ENCODE assay signal across 25 cellular contexts in the genomic region with DNA sequence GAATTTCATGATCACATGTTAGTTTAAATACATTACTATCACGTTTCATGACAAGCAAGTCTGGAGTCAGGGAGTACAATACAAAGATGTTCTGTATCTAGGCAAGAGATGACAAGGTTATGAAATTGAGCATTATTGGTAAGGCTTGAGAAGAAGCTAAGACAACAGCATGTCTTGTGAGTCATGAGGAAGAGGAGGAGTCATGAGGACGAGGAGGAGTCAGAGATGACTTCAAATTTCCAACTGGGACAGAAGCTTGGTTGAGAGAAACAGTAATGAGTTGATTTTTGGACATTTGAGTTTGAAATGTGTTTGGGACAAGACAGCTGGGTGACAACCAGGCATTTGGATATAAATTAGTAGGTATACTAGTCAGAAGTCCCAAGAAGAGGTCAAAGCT. TPM values are rescaled to one million over a fixed set of nuclear protein-coding genes. Genes with fewer than 3 reads are reported as not detected.
DNase-seq lines count a peak whose midpoint lies in the region; ATAC-seq, FAIRE-seq and TF ChIP-seq lines count a peak whose summit lies in the region.
"Had no signal": no experiment of that assay in that cellular context is flagged by ENCODE, and none has a peak within 500 bp of the region (broad histone marks: within the 10 kb centered on the region; RNA-seq: fewer than 3 reads in every experiment).

No MANE protein-coding gene starts in this region.

- no peak overlapping the region for H2BK12ac ChIP-seq in H9 (ENCODE audit: insufficient read length, low read depth, low read length)

- H3K4me1 ChIP-seq in H9 (ENCODE audit: insufficient read depth, low read length) = no peaks in the 10 kb centered on the region; the same call in 1 of the 2 replicates
- H3K4me1 ChIP-seq: SJSA1 had no signal

- peak; percentile 83 for ATAC-seq in activated T-helper 17 cell treated with anti-CD3 and anti-CD28 coated beads, Interleukin-2, amount 50 U/mL, for 72 hours (replicated peaks)
- no peak for ATAC-seq in HG02973 (IDR thresholded peaks at IDR 0.05; ENCODE audit: unreplicated experiment)
- ATAC-seq: activated CD8-positive, alpha-beta memory T cell treated with anti-CD3 and anti-CD28 coated beads, Interleukin-2, amount 10 ng/mL, durations not matched to agents 7 days and 5 days; heart right ventricle had no signal

- H4K91ac ChIP-seq in H9 (ENCODE audit: insufficient read length, low read depth, low read length) = no peak overlapping the region

- TF ChIP-seq POLR2A in H54 (IDR thresholded peaks at IDR 0.05; ENCODE audit: low read depth, low read length) = no peak

- TF ChIP-seq CTCF in foreskin fibroblast (IDR thresholded peaks at IDR 0.05; ENCODE audit: low read depth, low read length) = no peak
- no peak for TF ChIP-seq CTCF in H9 (conservative IDR thresholded peaks at IDR 0.05)

- H2BK120ac ChIP-seq in H9 (ENCODE audit: low read depth, low read length, poor library complexity, severe bottlenecking) = no peak overlapping the region

- H3K79me2 ChIP-seq in H9 (ENCODE audit: insufficient read depth, low read length) = no peaks in the 10 kb centered on the region

- peak; percentile 24 for DNase-seq in COLO829 (ENCODE audit: low spot score)
- peak; percentile 15 for DNase-seq in H54 (ENCODE audit: insufficient read length, low spot score)
- DNase-seq in foreskin fibroblast = peak; percentile 35 to 42
- DNase-seq in OCI-M1 (lab: John Stamatoyannopoulos, UW) = no peak
- DNase-seq in H9 = no peak
- no peak for DNase-seq in NCI-H1092 treated with DMSO at 0.1 percent for 48 hours (lab: John Stamatoyannopoulos, UW)
- DNase-seq: activated CD8-positive, alpha-beta memory T cell treated with anti-CD3 and anti-CD28 coated beads, Interleukin-2, amount 10 ng/mL, durations not matched to agents 7 days and 5 days; heart right ventricle; naive B cell; NCI-H1092; NCI-H1930; NCI-H526; nucleus accumbens; stimulated activated CD8-positive, alpha-beta memory T cell treated with anti-CD3 and anti-CD28 coated beads, Interleukin-4, amount 100 ng/mL, for 48 hours had no signal

- H3K23me2 ChIP-seq in H9 (ENCODE audit: insufficient read length, low read depth, low read length, poor library complexity, severe bottlenecking) = no peaks in the 10 kb centered on the region

- no peaks in the 10 kb centered on the region for H3K36me3 Mint-ChIP-seq in activated T-helper 17 cell treated with anti-CD3 and anti-CD28 coated beads, Interleukin-2, amount 50 U/mL, for 72 hours (ENCODE audit: low read depth)
- H3K36me3 Mint-ChIP-seq in H9 (ENCODE audit: insufficient read depth in 1 of 3, low read depth in 3 of 3) = peaks cover 3 to 5% (median 4%) of the 10 kb centered on the region in 3 experiments; a peak in 6 of 7 replicates
- H3K36me3 Mint-ChIP-seq: activated CD8-positive, alpha-beta memory T cell treated with anti-CD3 and anti-CD28 coated beads, Interleukin-2, amount 10 ng/mL, durations not matched to agents 7 days and 5 days; brain; naive B cell; type B pancreatic cell had no signal

- peaks cover 5% of the 10 kb centered on the region for H3K4me1 Mint-ChIP-seq in activated T-helper 17 cell treated with anti-CD3 and anti-CD28 coated beads, Interleukin-2, amount 50 U/mL, for 72 hours
- H3K4me1 Mint-ChIP-seq in H9 = peaks cover 13 to 17% of the 10 kb centered on the region in 2 experiments
- H3K4me1 Mint-ChIP-seq: activated CD8-positive, alpha-beta memory T cell treated with anti-CD3 and anti-CD28 coated beads, Interleukin-2, amount 10 ng/mL, durations not matched to agents 7 days and 5 days; naive B cell had no signal

- H3K14ac ChIP-seq in H9 (ENCODE audit: insufficient read depth, low read length) = no peak overlapping the region

- H4K5ac ChIP-seq in H9 (ENCODE audit: insufficient read length, low read depth, low read length) = no peak overlapping the region

- no peak overlapping the region for H3K27ac Mint-ChIP-seq in activated T-helper 17 cell treated with anti-CD3 and anti-CD28 coated beads, Interleukin-2, amount 50 U/mL, for 72 hours
- H3K27ac Mint-ChIP-seq in H9 = no peak overlapping the region
- H3K27ac Mint-ChIP-seq: activated CD8-positive, alpha-beta memory T cell treated with anti-CD3 and anti-CD28 coated beads, Interleukin-2, amount 10 ng/mL, durations not matched to agents 7 days and 5 days; brain; naive B cell; type B pancreatic cell had no signal

- H2AFZ ChIP-seq in H9 (ENCODE audit: low read length) = no peak overlapping the region

- no peak overlapping the region for H2BK15ac ChIP-seq in H9 (ENCODE audit: low read depth, low read length)

- H3T11ph ChIP-seq in H9 (ENCODE audit: low read length) = no peak overlapping the region

- H2AK5ac ChIP-seq in H9 (ENCODE audit: insufficient read length, low read length) = no peak overlapping the region

- H3K18ac ChIP-seq in H9 (ENCODE audit: insufficient read length, low read depth, low read length) = no peak overlapping the region

- no peak overlapping the region for H3K4ac ChIP-seq in H9 (ENCODE audit: low read depth, low read length)

- no peak overlapping the region for H3K27ac ChIP-seq in H9 (ENCODE audit: insufficient read length, low read depth, low read length)
- H3K27ac ChIP-seq: heart right ventricle, SJSA1 had no signal

- no CpG with 5 or more reads among the region's 2 CpGs for WGBS in H9 (ENCODE audit: extremely low coverage, insufficient read length, low lambda C conversion rate)

- H3K23ac ChIP-seq in H9 (ENCODE audit: insufficient read length, low read depth, low read length) = no peak overlapping the region

- H3K27me3 Mint-ChIP-seq in activated T-helper 17 cell treated with anti-CD3 and anti-CD28 coated beads, Interleukin-2, amount 50 U/mL, for 72 hours = peaks cover 5% of the 10 kb centered on the region
- peaks cover 3% of the 10 kb centered on the region for H3K27me3 Mint-ChIP-seq in H9 (ENCODE audit: low read depth)
- H3K27me3 Mint-ChIP-seq: activated CD8-positive, alpha-beta memory T cell treated with anti-CD3 and anti-CD28 coated beads, Interleukin-2, amount 10 ng/mL, durations not matched to agents 7 days and 5 days had no signal

- no peak overlapping the region for H3K9ac ChIP-seq in H9 (ENCODE audit: extremely low read depth, insufficient read length, low read length)

- H2BK5ac ChIP-seq in H9 (ENCODE audit: insufficient read length, low read length) = no peak overlapping the region

- peak; percentile 69 for FAIRE-seq in H54 (lab: Jason Lieb, UNC)
- FAIRE-seq: D721Med, GM19239, TTC549 had no signal

- H4K20me1 ChIP-seq in H9 (ENCODE audit: control insufficient read depth, insufficient read depth, insufficient read length) = no peaks in the 10 kb centered on the region

- H3K4me3 ChIP-seq in foreskin fibroblast (ENCODE audit: low read depth in 1 of 2, low read length in 2 of 2) = no peak overlapping the region
- H3K4me3 ChIP-seq: heart right ventricle, SJSA1 had no signal

- no peak overlapping the region for H3K56ac ChIP-seq in H9 (ENCODE audit: insufficient read length, low read depth, low read length)

- no peak overlapping the region for H4K8ac ChIP-seq in H9 (replicated peaks; ENCODE audit: insufficient read length, low read depth, low read length)

- H3K9me3 Mint-ChIP-seq in activated T-helper 17 cell treated with anti-CD3 and anti-CD28 coated beads, Interleukin-2, amount 50 U/mL, for 72 hours = no peaks in the 10 kb centered on the region
- H3K9me3 Mint-ChIP-seq in H9 = peaks cover 11 to 13% of the 10 kb centered on the region in 2 experiments
- H3K9me3 Mint-ChIP-seq: type B pancreatic cell had no signal

- no peaks in the 10 kb centered on the region for H3K79me1 ChIP-seq in H9 (ENCODE audit: insufficient read depth, low read depth, low read length, poor library complexity, severe bottlenecking)

- no peaks in the 10 kb centered on the region for H3K9me3 ChIP-seq in H9 (ENCODE audit: control insufficient read depth, low read depth, low read length)
- H3K9me3 ChIP-seq: heart right ventricle, SJSA1 had no signal

- no peak overlapping the region for H3K4me3 Mint-ChIP-seq in activated T-helper 17 cell treated with anti-CD3 and anti-CD28 coated beads, Interleukin-2, amount 50 U/mL, for 72 hours
- no peak overlapping the region for H3K4me3 Mint-ChIP-seq in H9
- H3K4me3 Mint-ChIP-seq: activated CD8-positive, alpha-beta memory T cell treated with anti-CD3 and anti-CD28 coated beads, Interleukin-2, amount 10 ng/mL, durations not matched to agents 7 days and 5 days; brain; naive B cell; type B pancreatic cell had no signal

- no peak overlapping the region for H3K4me2 ChIP-seq in H9 (ENCODE audit: insufficient read depth, insufficient read length, low read length)

- H3K27me3 ChIP-seq in H9 (ENCODE audit: insufficient read depth, low read length) = no peaks in the 10 kb centered on the region
- H3K27me3 ChIP-seq: heart right ventricle, SJSA1 had no signal

- H2BK20ac ChIP-seq in H9 (ENCODE audit: low read depth, low read length, poor library complexity, severe bottlenecking) = no peak overlapping the region

RNA-seq across cellular contexts. Expression of a gene that starts 4.3 kb away (rescaled TPM):
- total RNA-seq in activated T-helper 17 cell treated with anti-CD3 and anti-CD28 coated beads, Interleukin-2, amount 50 U/mL, for 72 hours = not detected
- total RNA-seq in H9 (2021) = not detected in 2 replicates
- total RNA-seq: activated CD8-positive, alpha-beta memory T cell treated with anti-CD3 and anti-CD28 coated beads, Interleukin-2, amount 10 ng/mL, durations not matched to agents 7 days and 5 days; mesenteric fat pad; pulmonary artery endothelial cell; SJSA1; T-helper 1 cell treated with Interleukin-12 subunit alpha and Interleukin-12 subunit beta and Interleukin-4 antibody, amounts not matched to agents 30 ng/mL and 1 ng/mL, for 36 hours had no signal

Comparison
In these comparisons a context has a peak if more than half of its experiments do, and no peak if none do; other contexts are left out.
1. DNase-seq: peak in COLO829 (single experiment), H54 (single experiment) and foreskin fibroblast (2 of 2); none in OCI-M1 (single experiment), H9 (single experiment) and NCI-H1092 treated with DMSO at 0.1 percent for 48 hours (single experiment).